24 cellular contexts compared by ENCODE assay signal in the genomic region with DNA sequence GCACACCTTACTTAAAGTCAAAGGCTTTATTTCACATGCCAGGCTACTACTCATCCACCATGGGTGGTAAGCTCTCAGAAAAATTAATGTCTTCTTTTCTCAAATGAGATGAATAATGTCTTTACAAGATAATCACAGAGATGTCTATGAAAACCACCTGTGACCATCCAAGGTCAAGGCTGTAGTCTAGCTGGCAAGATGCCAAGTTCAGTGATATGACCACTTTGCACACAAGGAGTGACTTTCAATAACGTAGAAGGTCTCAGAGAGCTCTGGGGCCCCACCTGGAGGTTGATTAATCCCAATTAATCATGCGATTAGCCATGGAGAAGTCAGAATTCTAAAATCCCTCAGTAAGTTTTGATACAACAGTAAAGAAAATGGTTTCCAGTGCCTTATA. TPM values are rescaled to one million over a fixed set of nuclear protein-coding genes. Genes with fewer than 3 reads are reported as not detected.
"Had no signal": no experiment of that assay in that cellular context is flagged by ENCODE, and none has a peak within 500 bp of the region (broad histone marks: within the 10 kb centered on the region; RNA-seq: fewer than 3 reads in every experiment).

No MANE protein-coding gene starts in this region.

- H3K4me1 ChIP-seq: adrenal gland, breast epithelium had no signal

- H3K27me3 ChIP-seq: adrenal gland had no signal

- H3K4me3 ChIP-seq: adrenal gland, breast epithelium, coronary artery, PC-9 had no signal

- H3K9me3 ChIP-seq: adrenal gland, breast epithelium had no signal

- DNase-seq: activated CD4-positive, alpha-beta T cell treated with anti-CD3 and anti-CD28 coated beads for 48 hours; activated CD4-positive, alpha-beta T cell treated with anti-CD3 and anti-CD28 coated beads, Interleukin-2, amount 50 U/mL, for 4 hours; activated CD4-positive, CD25-positive, alpha-beta regulatory T cell treated with anti-CD3 and anti-CD28 coated beads, Interleukin-2, amount 50 U/mL, for 72 hours; activated CD8-positive, alpha-beta memory T cell treated with anti-CD3 and anti-CD28 coated beads, Interleukin-2, amount 50 U/mL, for 48 hours; activated CD8-positive, alpha-beta T cell treated with anti-CD3 and anti-CD28 coated beads, Interleukin-2, amount 10 ng/mL, durations not matched to agents 7 days and 5 days; activated naive CD4-positive, alpha-beta T cell treated with anti-CD3 and anti-CD28 coated beads, Interleukin-2, amount 50 U/mL, for 16 hours; activated naive CD8-positive, alpha-beta T cell treated with anti-CD3 and anti-CD28 coated beads, Interleukin-2, amount 10 ng/mL, durations not matched to agents 7 days and 5 days; activated T-cell treated with anti-CD3 and anti-CD28 coated beads, Interleukin-2, amount 50 U/mL, for 1 hour; adrenal gland; anterior cingulate cortex; central memory CD4-positive, alpha-beta T cell; Karpas-422; NCI-H1048; NCI-H187; NCI-H2081; NCI-H2171; NCI-H510A treated with DMSO at 0.1 percent for 48 hours; NCI-H774; PC-9; SHP77 treated with DMSO at 0.1 percent for 48 hours had no signal

- H2AFZ ChIP-seq: PC-9 had no signal

- H3K4me2 ChIP-seq: PC-9 had no signal

- H3K36me3 ChIP-seq: adrenal gland, breast epithelium had no signal

- ATAC-seq: activated CD8-positive, alpha-beta T cell treated with anti-CD3 and anti-CD28 coated beads, Interleukin-2, amount 10 ng/mL, durations not matched to agents 7 days and 5 days; WTC11 had no signal

- H3K27ac ChIP-seq: adrenal gland, breast epithelium, coronary artery, PC-9 had no signal

RNA-seq across cellular contexts. Expression of a gene that starts 20.5 kb away (rescaled TPM):
- total RNA-seq: SK-MEL-5 had no signal
